Comparison of ENCODE assay signal across 23 cellular contexts in genomic region chr22:23832226-23833016, GRCh38. TPM values are rescaled to one million over a fixed set of nuclear protein-coding genes. Genes with fewer than 3 reads are reported as not detected.
A peak's percentile ranks its signal among the peaks of the same experiment; 100 is the strongest.
DNase-seq lines count a peak whose midpoint lies in the region; ATAC-seq and TF ChIP-seq lines count a peak whose summit lies in the region.
"Had no signal": no experiment of that assay in that cellular context is flagged by ENCODE, and none has a peak within 500 bp of the region (broad histone marks: within the 10 kb centered on the region; RNA-seq: fewer than 3 reads in every experiment).

No MANE protein-coding gene starts in this region.

- TF ChIP-seq POLR2A in gastrocnemius medialis (IDR thresholded peaks at IDR 0.05), result no peak

- intact Hi-C loops in Right ventricle myocardium inferior (cut with DNase I) (loop anchor here (5.0 kb wide), 1 partner anchor 45 kb away; the partner anchor contains the start of gene SMARCB1), gastrocnemius medialis (cut with DNase I; ENCODE audit: low total_unique reads) (no loop called here)

- no peak overlapping the region for H2AFZ ChIP-seq in osteoblast (ENCODE audit: low read length)

- DNase-seq in RWPE2 (ENCODE audit: low spot score) (peak; percentile 36), Right ventricle myocardium inferior (ENCODE audit: missing footprints) (peak; percentile 64), gastrocnemius medialis (no peak), SIG-M5 treated with dmso at 0.1 percent for 504 hours (lab: John Stamatoyannopoulos, UW; ENCODE audit: unreplicated experiment) (no peak), cerebellar cortex (ENCODE audit: low spot score) (no peak), osteoblast (ENCODE audit: insufficient read length, low spot score, missing footprints) (no peak)
- no peak for DNase-seq in stimulated activated naive CD4-positive, alpha-beta T cell (lab: John Stamatoyannopoulos, UW)
- DNase-seq: activated CD4-positive, alpha-beta T cell treated with anti-CD3 and anti-CD28 coated beads, Interleukin-2, amount 10 ng/mL, durations not matched to agents 24 days and 14 days; activated CD8-positive, alpha-beta memory T cell treated with anti-CD3 and anti-CD28 coated beads, Interleukin-2, amount 50 U/mL, for 48 hours; activated gamma-delta T cell treated with Interleukin-2 at 50 U/mL for 16 hours; amygdala; caudate nucleus; effector memory CD4-positive, alpha-beta T cell; esophagus squamous epithelium; HFFc6; IMR-90; left colon; NCI-H2107; NCI-H524 treated with DMSO at 0.1 percent for 48 hours; trophoblast cell had no signal

- TF ChIP-seq CTCF in RWPE2 (IDR thresholded peaks at IDR 0.05; ENCODE audit: poor library complexity, severe bottlenecking) (no peak), gastrocnemius medialis (IDR thresholded peaks at IDR 0.05 in 4 of 5, conservative IDR thresholded peaks at IDR 0.05 in 1 of 5) (no peak), osteoblast (IDR thresholded peaks at IDR 0.05; ENCODE audit: extremely low read depth, low read depth, low read length) (no peak)

- H3K4me3 ChIP-seq in RWPE2 (ENCODE audit: severe bottlenecking) (no peak overlapping the region), mesodermal cell (ENCODE audit: extremely low read depth, insufficient read depth, low read length, poor library complexity, severe bottlenecking) (no peak overlapping the region), gastrocnemius medialis (no peak overlapping the region), osteoblast (ENCODE audit: insufficient read depth, low read length) (no peak overlapping the region)
- H3K4me3 ChIP-seq: esophagus squamous epithelium had no signal

- in situ Hi-C loops in gastrocnemius medialis (cut with MboI; ENCODE audit: low sequenced_read_pairs in 4 of 4), result no loop called here

- 89 to 90% methylated on average over 10 to 11 of the region's 11 CpGs for WGBS in mesodermal cell (ENCODE audit: insufficient coverage in 2 of 2), 2 experiments

- H3K4me1 ChIP-seq in RWPE2 (ENCODE audit: insufficient read depth, poor library complexity, severe bottlenecking) (no peaks in the 10 kb centered on the region), mesodermal cell (ENCODE audit: control insufficient read depth, insufficient read depth, low read length, poor library complexity, severe bottlenecking) (peaks cover 4% of the 10 kb centered on the region), gastrocnemius medialis (peaks cover 65 to 74% of the 10 kb centered on the region in 2 donors), osteoblast (ENCODE audit: insufficient read depth, low read length) (peaks cover 8% of the 10 kb centered on the region)

- peaks cover 52% of the 10 kb centered on the region for H3K36me3 ChIP-seq in RWPE2 (ENCODE audit: low read depth)
- peaks cover 84% of the 10 kb centered on the region for H3K36me3 ChIP-seq in mesodermal cell (ENCODE audit: control insufficient read depth, insufficient read depth, low read length)
- peaks cover 0 to 4% of the 10 kb centered on the region in 2 donors for H3K36me3 ChIP-seq in gastrocnemius medialis
- H3K36me3 ChIP-seq in osteoblast (ENCODE audit: insufficient read depth, low read length), result peaks cover 37% of the 10 kb centered on the region

- H3K27ac ChIP-seq in RWPE2 (ENCODE audit: poor library complexity, severe bottlenecking), result no peak overlapping the region
- peak overlapping the region; percentile 23 for H3K27ac ChIP-seq in mesodermal cell (ENCODE audit: low read depth, low read length, severe bottlenecking)
- H3K27ac ChIP-seq in gastrocnemius medialis, result peak overlapping the region; percentile 93 to 98 (median 96)
- H3K27ac ChIP-seq in osteoblast (ENCODE audit: low read depth, low read length), result no peak overlapping the region
- H3K27ac ChIP-seq: esophagus squamous epithelium, HL-60 had no signal

- no peak for ATAC-seq in RWPE2 (ENCODE audit: low read depth)
- ATAC-seq in Right ventricle myocardium inferior, result no peak
- no peak for ATAC-seq in gastrocnemius medialis
- ATAC-seq: left colon had no signal

- peaks cover 30% of the 10 kb centered on the region for H3K79me2 ChIP-seq in osteoblast (ENCODE audit: insufficient read depth, low read length)

- H4K20me1 ChIP-seq in osteoblast (ENCODE audit: insufficient read depth, low read length), result peaks cover 12% of the 10 kb centered on the region

- no peaks in the 10 kb centered on the region for H3K27me3 ChIP-seq in RWPE2 (ENCODE audit: insufficient read depth, poor library complexity, severe bottlenecking)
- H3K27me3 ChIP-seq in gastrocnemius medialis, result no peaks in the 10 kb centered on the region
- H3K27me3 ChIP-seq in osteoblast (ENCODE audit: insufficient read depth, low read length), result no peaks in the 10 kb centered on the region
- H3K27me3 ChIP-seq: esophagus squamous epithelium had no signal

- H3K4me2 ChIP-seq in osteoblast (ENCODE audit: insufficient read depth, low read length), result no peak overlapping the region

- H3K9me3 ChIP-seq in RWPE2 (ENCODE audit: severe bottlenecking), result no peaks in the 10 kb centered on the region
- H3K9me3 ChIP-seq in mesodermal cell (ENCODE audit: control insufficient read depth, low read length), result no peaks in the 10 kb centered on the region
- H3K9me3 ChIP-seq in gastrocnemius medialis, result no peaks in the 10 kb centered on the region
- H3K9me3 ChIP-seq in osteoblast (ENCODE audit: low read depth, low read length), result no peaks in the 10 kb centered on the region
- H3K9me3 ChIP-seq: esophagus squamous epithelium had no signal

RNA-seq across cellular contexts. Expression of gene DERL3, which starts 6.4 kb away (rescaled TPM):
- total RNA-seq in Right ventricle myocardium inferior (3.1 TPM), gastrocnemius medialis (1 to 10 TPM in 3 of 4 donors, under 1 TPM in 1; 0.72 to 1.5 (median 1.3) TPM), osteoblast (0.36 and 0.59 TPM in 2 replicates)
- polyA plus RNA-seq in mesodermal cell (2013, experiment 1 of 2), result 7.7 TPM
- 5.6 TPM for polyA plus RNA-seq in mesodermal cell (2013, experiment 2 of 2)
- total RNA-seq: G401 had no signal

RNA-seq across cellular contexts. Expression of gene SLC2A11, which starts 25.3 kb away (rescaled TPM):
- 20.3 TPM for total RNA-seq in Right ventricle myocardium inferior
- polyA plus RNA-seq in mesodermal cell (2013, experiment 1 of 2), result 11.6 TPM
- 12.3 TPM for polyA plus RNA-seq in mesodermal cell (2013, experiment 2 of 2)
- 10 to 100 TPM in 1 of 4 donors, 1 to 10 TPM in 3; 2.4 to 19.0 (median 6.2) TPM for total RNA-seq in gastrocnemius medialis
- total RNA-seq in osteoblast, result 14.1 and 20.9 TPM in 2 replicates
- total RNA-seq: G401 had no signal

RNA-seq across cellular contexts. Expression of gene SMARCB1, which starts 45.7 kb away (rescaled TPM):
- total RNA-seq in Right ventricle myocardium inferior, result 52.5 TPM
- polyA plus RNA-seq in mesodermal cell (2013, experiment 1 of 2), result 178 TPM
- 153 TPM for polyA plus RNA-seq in mesodermal cell (2013, experiment 2 of 2)
- total RNA-seq in gastrocnemius medialis, result 10 to 100 TPM; 37.8 to 65.6 (median 55.2) TPM
- 49.2 and 51.3 TPM in 2 replicates for total RNA-seq in osteoblast
- total RNA-seq: G401 had no signal

RNA-seq across cellular contexts. Expression of gene MMP11, which starts 59.8 kb away (rescaled TPM):
- 28.0 TPM for total RNA-seq in Right ventricle myocardium inferior
- polyA plus RNA-seq in mesodermal cell (2013, experiment 1 of 2), result 33.2 TPM
- 27.9 TPM for polyA plus RNA-seq in mesodermal cell (2013, experiment 2 of 2)
- total RNA-seq in gastrocnemius medialis, result 1 to 10 TPM in 2 of 4 donors, under 1 TPM in 1, not detected in 1; 0.91 to 3.6 (median 1.4) TPM
- 23.5 and 41.3 TPM in 2 replicates for total RNA-seq in osteoblast
- total RNA-seq: G401 had no signal

Comparison
In these comparisons a context has a peak if more than half of its experiments do, and no peak if none do; other contexts are left out.
1. DNase-seq: peak in RWPE2 (single experiment) and Right ventricle myocardium inferior (single experiment); none in gastrocnemius medialis (0 of 2), SIG-M5 treated with dmso at 0.1 percent for 504 hours (single experiment), cerebellar cortex (single experiment), stimulated activated naive CD4-positive, alpha-beta T cell (0 of 6) and osteoblast (single experiment).
2. H3K27ac ChIP-seq: peak in mesodermal cell (single experiment) and gastrocnemius medialis (4 of 4); none in RWPE2 (single experiment) and osteoblast (single experiment).